Comparison of ENCODE assay signal across 17 cellular contexts in genomic region chr1:77831566-77831965, GRCh38. TPM values are rescaled to one million over a fixed set of nuclear protein-coding genes. Genes with fewer than 3 reads are reported as not detected.
DNase-seq lines count a peak whose midpoint lies in the region; ATAC-seq and TF ChIP-seq lines count a peak whose summit lies in the region.
"Had no signal": no experiment of that assay in that cellular context is flagged by ENCODE, and none has a peak within 500 bp of the region (broad histone marks: within the 10 kb centered on the region; RNA-seq: fewer than 3 reads in every experiment).

No MANE protein-coding gene starts in this region.

- TF ChIP-seq CTCF in HFFc6 (IDR thresholded peaks at IDR 0.05) (no peak), brain microvascular endothelial cell (IDR thresholded peaks at IDR 0.05; ENCODE audit: low read depth, low read length, missing control alignments) (no peak)

- intact Hi-C loops in right cardiac atrium (cut with DNase I), result loop anchor here in 3 of 4 donors (5.0 kb wide), 1 partner anchor 56 kb away; the partner anchor contains the start of gene NEXN (in 3 of the 3)
- intact Hi-C loops in aorta (cut with DNase I), result loop anchor here (5.0 to 10.0 kb wide), 2 partner anchors 56 to 273 kb away; partner anchors contain the start of gene NEXN (in 2 of the 2)

- ATAC-seq in right cardiac atrium (no peak), aorta (ENCODE audit: low FRiP score) (no peak), GM21515 (IDR thresholded peaks at IDR 0.05; ENCODE audit: unreplicated experiment) (no peak)
- no peak for ATAC-seq in stimulated activated effector memory CD8-positive, alpha-beta T cell treated with anti-CD3 and anti-CD28 coated beads, Interleukin-12 subunit alpha, Interleukin-12 subunit beta, amount 100 ng/mL, for 72 hours

- H3K27ac Mint-ChIP-seq in HFFc6, result peak overlapping the region; percentile 97
- H3K27ac Mint-ChIP-seq in stimulated activated effector memory CD8-positive, alpha-beta T cell treated with anti-CD3 and anti-CD28 coated beads, Interleukin-12 subunit alpha, Interleukin-12 subunit beta, amount 100 ng/mL, for 72 hours, result peak overlapping the region; percentile 6
- H3K27ac Mint-ChIP-seq: activated T-helper 2 cell treated with anti-CD3 and anti-CD28 coated beads, Interferon-gamma antibody, Interleukin-2, Interleukin-4, amounts not matched to agents 10 μg/mL and 5 μg/mL and 100 μg/mL, durations not matched to agents 14 hours and 24 hours and 36 hours had no signal

- no peak overlapping the region for H3K4me3 ChIP-seq in brain microvascular endothelial cell (ENCODE audit: low read depth, low read length)
- no peak overlapping the region for H3K4me3 ChIP-seq in right cardiac atrium (ENCODE audit: low read length)
- H3K4me3 ChIP-seq in aorta (ENCODE audit: low read length in 2 of 2), result no peak overlapping the region
- H3K4me3 ChIP-seq: lung had no signal

- H3K27ac ChIP-seq in brain microvascular endothelial cell (peak overlapping the region; percentile 98), right cardiac atrium (ENCODE audit: low read length) (peak overlapping the region; percentile 30), aorta (ENCODE audit: low read depth in 1 of 2, low read length in 2 of 2) (no peak overlapping the region)
- H3K27ac ChIP-seq: C4-2B had no signal

- H3K36me3 ChIP-seq in brain microvascular endothelial cell (replicated peaks) (no peaks in the 10 kb centered on the region), aorta (ENCODE audit: control insufficient read depth in 1 of 2, insufficient read depth in 2 of 2, low read length in 1 of 2) (no peaks in the 10 kb centered on the region)

- H3K27me3 Mint-ChIP-seq in HFFc6 (ENCODE audit: insufficient read depth), result peaks cover 1% of the 10 kb centered on the region; the same call in 1 of the 2 replicates

- H3K27me3 ChIP-seq in brain microvascular endothelial cell (replicated peaks) (no peaks in the 10 kb centered on the region), right cardiac atrium (ENCODE audit: control insufficient read depth, insufficient read depth) (no peaks in the 10 kb centered on the region), aorta (ENCODE audit: control insufficient read depth in 1 of 2, insufficient read depth in 2 of 2, low read length in 1 of 2) (no peaks in the 10 kb centered on the region)

- H3K4me1 ChIP-seq in right cardiac atrium (ENCODE audit: control insufficient read depth, insufficient read depth, low read length), result peaks cover 8% of the 10 kb centered on the region
- peaks cover 3 to 5% of the 10 kb centered on the region in 2 donors for H3K4me1 ChIP-seq in aorta (ENCODE audit: control insufficient read depth in 1 of 2, insufficient read depth in 2 of 2, low read length in 2 of 2)

- no peaks in the 10 kb centered on the region for H3K9me3 ChIP-seq in right cardiac atrium (ENCODE audit: control insufficient read depth, low read length)
- H3K9me3 ChIP-seq in aorta (ENCODE audit: control insufficient read depth, low read length), result no peaks in the 10 kb centered on the region

- 58% methylated on average over 4 of the region's 4 CpGs for WGBS in right cardiac atrium
- 50 to 62% methylated on average over 4 of the region's 4 CpGs for WGBS in aorta, 2 donors

- in situ Hi-C loops in brain microvascular endothelial cell (cut with HindIII; ENCODE audit: low pct_ligation_motif_present, low sequenced_read_pairs), result no loop called here

- peak overlapping the region; percentile 69 for H3K4me3 Mint-ChIP-seq in HFFc6
- no peak overlapping the region for H3K4me3 Mint-ChIP-seq in stimulated activated effector memory CD8-positive, alpha-beta T cell treated with anti-CD3 and anti-CD28 coated beads, Interleukin-12 subunit alpha, Interleukin-12 subunit beta, amount 100 ng/mL, for 72 hours

- DNase-seq in HFFc6, result no peak
- DNase-seq in brain microvascular endothelial cell, result peak; percentile 14
- DNase-seq in right cardiac atrium, result no peak
- no peak for DNase-seq in stimulated activated effector memory CD8-positive, alpha-beta T cell treated with anti-CD3 and anti-CD28 coated beads, Interleukin-12 subunit alpha, Interleukin-12 subunit beta, amount 100 ng/mL, for 72 hours (ENCODE audit: low spot score in 2 of 2)
- DNase-seq in aorta, result no peak
- no peak for DNase-seq in SW480 (ENCODE audit: low spot score)
- no peak for DNase-seq in NCI-H2029 (lab: John Stamatoyannopoulos, UW)
- DNase-seq: activated CD4-positive, alpha-beta T cell treated with anti-CD3 and anti-CD28 coated beads, Interleukin-2, amount 50 U/mL, for 48 hours; DMS79 treated with DMSO at 0.1 percent for 48 hours; NCI-H2081; NCI-H748 treated with DMSO at 0.1 percent for 48 hours; nucleus accumbens; RPMI8226 had no signal

- peaks cover 13% of the 10 kb centered on the region for H3K36me3 Mint-ChIP-seq in HFFc6 (ENCODE audit: low read depth)
- peaks cover 51% of the 10 kb centered on the region for H3K36me3 Mint-ChIP-seq in stimulated activated effector memory CD8-positive, alpha-beta T cell treated with anti-CD3 and anti-CD28 coated beads, Interleukin-12 subunit alpha, Interleukin-12 subunit beta, amount 100 ng/mL, for 72 hours

- H3K4me1 Mint-ChIP-seq in HFFc6 (ENCODE audit: low read depth), result peaks cover 66% of the 10 kb centered on the region
- H3K4me1 Mint-ChIP-seq in stimulated activated effector memory CD8-positive, alpha-beta T cell treated with anti-CD3 and anti-CD28 coated beads, Interleukin-12 subunit alpha, Interleukin-12 subunit beta, amount 100 ng/mL, for 72 hours, result peaks cover 6% of the 10 kb centered on the region

- H3K9me3 Mint-ChIP-seq in HFFc6, result no peaks in the 10 kb centered on the region
- no peaks in the 10 kb centered on the region for H3K9me3 Mint-ChIP-seq in stimulated activated effector memory CD8-positive, alpha-beta T cell treated with anti-CD3 and anti-CD28 coated beads, Interleukin-12 subunit alpha, Interleukin-12 subunit beta, amount 100 ng/mL, for 72 hours
- H3K9me3 Mint-ChIP-seq: activated T-helper 2 cell treated with anti-CD3 and anti-CD28 coated beads, Interferon-gamma antibody, Interleukin-2, Interleukin-4, amounts not matched to agents 10 μg/mL and 5 μg/mL and 100 μg/mL, durations not matched to agents 14 hours and 24 hours and 36 hours had no signal

RNA-seq across cellular contexts. Expression of gene MIGA1, which starts 52.1 kb away (rescaled TPM):
- total RNA-seq in HFFc6 (2021; fragmentation: NEBNext Ultra II Directional; extraction: Animal tissue kit (Norgen Biotek cat#: 25700)), result 10 to 100 TPM; 17.8 to 23.4 (median 21.4) TPM
- total RNA-seq in right cardiac atrium (10 to 100 TPM; 12.4 to 15.1 (median 12.9) TPM), aorta (10 to 100 TPM; 18.6 to 22.0 TPM)
- polyA plus RNA-seq in right cardiac atrium (3.8 TPM), aorta (1 to 10 TPM; 2.5 to 5.6 TPM)

RNA-seq across cellular contexts. Expression of gene NEXN, which starts 56.9 kb away (rescaled TPM):
- 10 to 100 TPM; 51.9 to 64.6 (median 56.5) TPM for total RNA-seq in HFFc6 (2021; fragmentation: NEBNext Ultra II Directional; extraction: Animal tissue kit (Norgen Biotek cat#: 25700))
- total RNA-seq in right cardiac atrium, result 100 to 1,000 TPM; 209 to 313 (median 259) TPM
- 418 TPM for polyA plus RNA-seq in right cardiac atrium
- 100 to 1,000 TPM in 1 of 2 donors, 10 to 100 TPM in 1; 81.9 to 237 TPM for total RNA-seq in aorta
- polyA plus RNA-seq in aorta, result 100 to 1,000 TPM; 145 to 147 TPM

Comparison
In these comparisons a context has a peak if more than half of its experiments do, and no peak if none do; other contexts are left out.
1. H3K27ac ChIP-seq: peak in brain microvascular endothelial cell (single experiment) and right cardiac atrium (single experiment); none in aorta (0 of 2).